17 cellular contexts compared by ENCODE assay signal in the genomic region with DNA sequence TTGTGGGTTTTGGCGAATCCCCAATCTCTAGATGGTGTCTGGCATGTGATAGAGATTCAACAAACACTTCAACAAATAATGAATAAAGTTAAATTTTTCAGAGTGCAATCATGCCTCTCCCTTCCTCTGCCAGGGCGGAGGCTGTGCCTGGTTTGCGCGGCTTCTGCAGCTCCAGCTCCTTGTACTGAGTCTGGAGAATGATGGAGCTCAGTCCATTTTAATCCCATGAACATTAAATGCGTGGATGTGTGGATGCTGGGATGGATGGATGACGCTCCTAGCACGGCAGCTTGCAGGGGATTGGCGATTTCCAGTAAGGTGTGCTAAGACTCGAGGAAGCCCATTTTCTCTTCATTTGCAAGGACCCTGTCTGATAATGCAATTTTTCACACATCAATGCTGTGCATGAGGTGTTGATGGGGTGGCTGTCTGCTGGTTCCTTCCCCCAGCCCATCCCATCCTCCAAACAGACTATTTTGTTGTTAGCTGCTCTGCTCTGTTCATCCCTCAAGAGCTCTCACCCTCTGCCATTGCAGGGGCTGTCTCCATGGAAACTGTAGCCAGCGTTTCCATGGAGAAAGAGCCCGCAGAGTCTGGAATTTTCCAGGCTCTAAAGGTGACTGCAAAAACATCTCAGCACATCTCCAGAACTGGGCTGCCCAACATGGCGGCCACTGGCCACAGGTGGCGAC.
DNase-seq lines count a peak whose midpoint lies in the region; ATAC-seq and TF ChIP-seq lines count a peak whose summit lies in the region.
"Had no signal": no experiment of that assay in that cellular context is flagged by ENCODE, and none has a peak within 500 bp of the region (broad histone marks: within the 10 kb centered on the region; RNA-seq: fewer than 3 reads in every experiment).

No MANE protein-coding gene starts in this region.

- H3K4me3 ChIP-seq in dorsolateral prefrontal cortex: no peak overlapping the region
- H3K4me3 ChIP-seq: GM23248 had no signal

- H3K27me3 ChIP-seq in dorsolateral prefrontal cortex: peaks cover 0 to 8% (median 0%) of the 10 kb centered on the region in 45 donors

- no peak for TF ChIP-seq CTCF in dorsolateral prefrontal cortex (IDR thresholded peaks at IDR 0.05 in 54 of 56, conservative IDR thresholded peaks at IDR 0.05 in 2 of 56; ENCODE audit: low read depth in 1 of 56, partially characterized antibody in 56 of 56)

- intact Hi-C loops in dorsolateral prefrontal cortex (cut with DNase I): no loop called here

- no peak for ATAC-seq in GM19328 (IDR thresholded peaks at IDR 0.05; ENCODE audit: unreplicated experiment)
- ATAC-seq in GM21381 (IDR thresholded peaks at IDR 0.05; ENCODE audit: unreplicated experiment): no peak
- ATAC-seq in GM21360 (IDR thresholded peaks at IDR 0.05; ENCODE audit: unreplicated experiment): no peak
- ATAC-seq: HCT116 had no signal

- peak overlapping the region in 49 of 59 donors; percentile 5 to 84 (median 54) for H3K27ac ChIP-seq in dorsolateral prefrontal cortex
- H3K27ac ChIP-seq: GM23248 had no signal

- DNase-seq in NCI-H1105 (lab: John Stamatoyannopoulos, UW) (peak; percentile 0), NCI-H2227 (lab: John Stamatoyannopoulos, UW; ENCODE audit: unreplicated experiment) (peak; percentile 93), dorsolateral prefrontal cortex (peak in 4 of 10 donors; percentile 50 to 63 (median 50)), occipital lobe (lab: John Stamatoyannopoulos, UW) (peak; percentile 55)
- DNase-seq: Caco-2; CD4-positive, CD25-positive, alpha-beta regulatory T cell; GM23248; NCI-H1436 treated with DMSO at 0.1 percent for 48 hours; NCI-H2081; NCI-H345; NCI-H526; NK-92 treated with Interleukin-12 subunit alpha and Interleukin-12 subunit beta, amount 100 ng/mL, for 24 hours; SIG-M5 had no signal
